In genomic region chr6:161414800-161415199, GRCh38 we compare ENCODE assay signal across 22 cellular contexts.
DNase-seq lines count a peak whose midpoint lies in the region; ATAC-seq, FAIRE-seq and TF ChIP-seq lines count a peak whose summit lies in the region.
"Had no signal": no experiment of that assay in that cellular context is flagged by ENCODE, and none has a peak within 500 bp of the region (broad histone marks: within the 10 kb centered on the region; RNA-seq: fewer than 3 reads in every experiment).

No MANE protein-coding gene starts in this region.

- peak overlapping the region; percentile 28 for H3K56ac ChIP-seq in mesendoderm (ENCODE audit: low read length)

- no TSS peak for BruUV-seq in K562 (replicated peaks; lab: Mats Ljungman, UMichigan)

- H3K18ac ChIP-seq in mesendoderm (ENCODE audit: low read length): no peak overlapping the region

- H4K5ac ChIP-seq in mesendoderm (ENCODE audit: low read length): no peak overlapping the region

- POLR2A ChIA-PET in K562 (lab: Yijun Ruan, JAX): interaction anchor here (0.5 kb wide), 1 partner anchor 682 kb away, joined by 3 read pairs; no protein-coding TSS in a partner anchor

- H3K4ac ChIP-seq in mesendoderm (ENCODE audit: low read depth, low read length): no peak overlapping the region

- H3K4me1 Mint-ChIP-seq in stimulated activated effector memory CD8-positive, alpha-beta T cell treated with anti-CD3 and anti-CD28 coated beads, Interleukin-12 subunit alpha, Interleukin-12 subunit beta, amount 100 ng/mL, for 72 hours: no peaks in the 10 kb centered on the region
- H3K4me1 Mint-ChIP-seq: B cell, CD14-positive monocyte had no signal

- no peaks in the 10 kb centered on the region for H3K9me3 Mint-ChIP-seq in stimulated activated effector memory CD8-positive, alpha-beta T cell treated with anti-CD3 and anti-CD28 coated beads, Interleukin-12 subunit alpha, Interleukin-12 subunit beta, amount 100 ng/mL, for 72 hours

- H3K79me1 ChIP-seq in mesendoderm (ENCODE audit: low read length): no peaks in the 10 kb centered on the region

- no peaks in the 10 kb centered on the region for H4K20me1 ChIP-seq in K562 (replicated peaks; ENCODE audit: control insufficient read depth, insufficient read depth, low read length)
- no peaks in the 10 kb centered on the region for H4K20me1 ChIP-seq in osteoblast (ENCODE audit: insufficient read depth, low read length)

- CTCF ChIA-PET in K562 (lab: Yijun Ruan, JAX; ENCODE audit: low intra/inter-chr PET ratio): no interaction called here

- H3K9me3 ChIP-seq in K562 (replicated peaks; ENCODE audit: control insufficient read depth, insufficient read depth, low read depth, low read length) (peaks cover 11% of the 10 kb centered on the region), osteoblast (ENCODE audit: low read depth, low read length) (no peaks in the 10 kb centered on the region), skeletal muscle satellite cell (replicated peaks; ENCODE audit: low read length) (no peaks in the 10 kb centered on the region)
- H3K9me3 ChIP-seq: A549, Peyer's patch had no signal

- H3K36me3 ChIP-seq in K562 (ENCODE audit: control insufficient read depth, insufficient read depth, low read length) (no peaks in the 10 kb centered on the region), mesendoderm (ENCODE audit: control insufficient read depth, insufficient read depth, low read length) (no peaks in the 10 kb centered on the region), osteoblast (ENCODE audit: insufficient read depth, low read length) (no peaks in the 10 kb centered on the region), skeletal muscle satellite cell (ENCODE audit: insufficient read depth, low read length) (no peaks in the 10 kb centered on the region)
- H3K36me3 ChIP-seq: Peyer's patch had no signal

- no peak for ATAC-seq in K562
- no peak for ATAC-seq in stimulated activated effector memory CD8-positive, alpha-beta T cell treated with anti-CD3 and anti-CD28 coated beads, Interleukin-12 subunit alpha, Interleukin-12 subunit beta, amount 100 ng/mL, for 72 hours
- ATAC-seq: A549, HCT116 had no signal

- intact Hi-C loops in K562 (cut with micrococcal nuclease): no loop called here

- no peaks in the 10 kb centered on the region for H3K79me2 ChIP-seq in K562 (ENCODE audit: control insufficient read depth, insufficient read depth, low read length)
- no peaks in the 10 kb centered on the region for H3K79me2 ChIP-seq in mesendoderm (ENCODE audit: control insufficient read depth, insufficient read depth, low read length)
- H3K79me2 ChIP-seq in osteoblast (ENCODE audit: insufficient read depth, low read length): no peaks in the 10 kb centered on the region

- no peak overlapping the region for H2BK5ac ChIP-seq in mesendoderm (ENCODE audit: low read length)

- H3K4me2 ChIP-seq in K562 (ENCODE audit: insufficient read depth, low read length) (no peak overlapping the region), mesendoderm (ENCODE audit: low read length) (no peak overlapping the region), osteoblast (ENCODE audit: insufficient read depth, low read length) (no peak overlapping the region), skeletal muscle satellite cell (ENCODE audit: low read length) (no peak overlapping the region)
- H3K4me2 ChIP-seq: A549 had no signal

- H3K9ac ChIP-seq in K562 (ENCODE audit: insufficient read depth in 1 of 2, low read depth in 2 of 2, low read length in 2 of 2) (no peak overlapping the region), mesendoderm (ENCODE audit: low read length) (no peak overlapping the region), skeletal muscle satellite cell (ENCODE audit: low read depth, low read length) (peak overlapping the region; percentile 50)

- H3K27ac ChIP-seq in K562 (ENCODE audit: extremely low read depth, low read depth, low read length) (no peak overlapping the region), mesendoderm (ENCODE audit: low read depth, low read length) (no peak overlapping the region), osteoblast (ENCODE audit: low read depth, low read length) (no peak overlapping the region)
- H3K27ac ChIP-seq: Peyer's patch had no signal

- no peak overlapping the region for H3K23ac ChIP-seq in mesendoderm (ENCODE audit: low read length)

- H2AK5ac ChIP-seq in mesendoderm (ENCODE audit: low read length): no peak overlapping the region

- TF ChIP-seq POLR2A in K562 (conservative IDR thresholded peaks at IDR 0.05): no peak

- no peak for TF ChIP-seq RAD21 in K562 (CRISPR knock-in tag; conservative IDR thresholded peaks at IDR 0.05 in 1 of 2, IDR thresholded peaks at IDR 0.05 in 1 of 2)

- no peaks in the 10 kb centered on the region for H3K9me1 ChIP-seq in K562 (ENCODE audit: control insufficient read depth, insufficient read depth, low read length)

- in situ Hi-C loops in K562 (cut with MboI): no loop called here

- no peak for FAIRE-seq in K562 (lab: Jason Lieb, UNC)
- FAIRE-seq: A549, D721Med, H1 had no signal

- WGBS in K562 (ENCODE audit: insufficient coverage, low coverage, missing lambda C conversion rate): 0% methylated on average over 8 of the region's 8 CpGs
- WGBS in mesendoderm (ENCODE audit: extremely low coverage, insufficient coverage, low lambda C conversion rate): no CpG with 5 or more reads among the region's 8 CpGs

- no peak overlapping the region for H4K8ac ChIP-seq in mesendoderm (ENCODE audit: low read depth, low read length)

- DNase-seq in K562 (ENCODE audit: extremely low read depth in 1 of 4, low spot score in 3 of 4) (no peak), mesendoderm (no peak), osteoblast (ENCODE audit: insufficient read length, low spot score, missing footprints) (peak; percentile 37), NCI-H1105 (lab: John Stamatoyannopoulos, UW) (no peak), OCI-M2 (lab: John Stamatoyannopoulos, UW; ENCODE audit: unreplicated experiment) (no peak), DMS153 treated with DMSO at 0.1 percent for 48 hours (lab: John Stamatoyannopoulos, UW; ENCODE audit: unreplicated experiment) (no peak)
- no peak for DNase-seq in stimulated activated effector memory CD8-positive, alpha-beta T cell treated with anti-CD3 and anti-CD28 coated beads, Interleukin-12 subunit alpha, Interleukin-12 subunit beta, amount 100 ng/mL, for 72 hours (ENCODE audit: low spot score in 2 of 2)
- DNase-seq: EL, GF-D8, IMR-90, NCI-H1694, NCI-H2081, NCI-H2171, NCI-H524 treated with DMSO at 0.1 percent for 48 hours, Peyer's patch had no signal

- H3K4me3 ChIP-seq in K562: no peak overlapping the region
- no peak overlapping the region for H3K4me3 ChIP-seq in mesendoderm (ENCODE audit: low read length)
- H3K4me3 ChIP-seq in osteoblast (ENCODE audit: insufficient read depth, low read length): no peak overlapping the region
- H3K4me3 ChIP-seq in skeletal muscle satellite cell (ENCODE audit: low read length): no peak overlapping the region
- H3K4me3 ChIP-seq: A549, Peyer's patch had no signal

- H2BK15ac ChIP-seq in mesendoderm (replicated peaks; ENCODE audit: low read depth): no peak overlapping the region

- no peak for TF ChIP-seq EP300 in K562 (IDR thresholded peaks at IDR 0.05; ENCODE audit: low read length)

- no peak overlapping the region for H3K4me3 Mint-ChIP-seq in stimulated activated effector memory CD8-positive, alpha-beta T cell treated with anti-CD3 and anti-CD28 coated beads, Interleukin-12 subunit alpha, Interleukin-12 subunit beta, amount 100 ng/mL, for 72 hours
- H3K4me3 Mint-ChIP-seq: B cell, CD14-positive monocyte had no signal

- H3K27me3 ChIP-seq in K562 (ENCODE audit: control insufficient read depth in 2 of 2, insufficient read depth in 2 of 2, low read length in 2 of 2): peaks cover 31 to 60% of the 10 kb centered on the region in 2 experiments; a peak in 4 of 5 replicates
- no peaks in the 10 kb centered on the region for H3K27me3 ChIP-seq in mesendoderm (ENCODE audit: insufficient read depth, low read length, poor library complexity)
- H3K27me3 ChIP-seq in osteoblast (ENCODE audit: insufficient read depth, low read length): peaks cover 5% of the 10 kb centered on the region
- no peaks in the 10 kb centered on the region for H3K27me3 ChIP-seq in skeletal muscle satellite cell (ENCODE audit: control insufficient read depth, insufficient read depth, low read length)
- H3K27me3 ChIP-seq: Peyer's patch had no signal

- no peaks in the 10 kb centered on the region for H3K36me3 Mint-ChIP-seq in stimulated activated effector memory CD8-positive, alpha-beta T cell treated with anti-CD3 and anti-CD28 coated beads, Interleukin-12 subunit alpha, Interleukin-12 subunit beta, amount 100 ng/mL, for 72 hours
- H3K36me3 Mint-ChIP-seq: CD14-positive monocyte had no signal

- no peak for TF ChIP-seq CTCF in K562 (IDR thresholded peaks at IDR 0.05 in 2 of 3, conservative IDR thresholded peaks at IDR 0.05 in 1 of 3; ENCODE audit: insufficient read depth in 2 of 3, low read depth in 1 of 3, low read length in 3 of 3)
- no peak for TF ChIP-seq CTCF in osteoblast (IDR thresholded peaks at IDR 0.05; ENCODE audit: extremely low read depth, low read depth, low read length)

- H2AFZ ChIP-seq in K562 (ENCODE audit: low read depth, low read length) (peak overlapping the region; percentile 52; the same call in 1 of the 2 replicates), osteoblast (ENCODE audit: low read length) (no peak overlapping the region)

- H2BK120ac ChIP-seq in mesendoderm (ENCODE audit: low read depth, low read length): no peak overlapping the region

- peaks cover 6 to 8% of the 10 kb centered on the region in 2 experiments; a peak in 4 of 5 replicates for H3K4me1 ChIP-seq in K562 (replicated peaks in 1 of 2; ENCODE audit: control insufficient read depth in 2 of 2, insufficient read depth in 2 of 2, low read length in 2 of 2)
- H3K4me1 ChIP-seq in mesendoderm (ENCODE audit: control insufficient read depth, low read depth, low read length): peaks cover 9% of the 10 kb centered on the region
- peaks cover 4% of the 10 kb centered on the region for H3K4me1 ChIP-seq in osteoblast (ENCODE audit: insufficient read depth, low read length)
- peaks cover 50% of the 10 kb centered on the region for H3K4me1 ChIP-seq in skeletal muscle satellite cell (ENCODE audit: control insufficient read depth, insufficient read depth, low read length)
- H3K4me1 ChIP-seq: Peyer's patch had no signal

- H3K27ac Mint-ChIP-seq in stimulated activated effector memory CD8-positive, alpha-beta T cell treated with anti-CD3 and anti-CD28 coated beads, Interleukin-12 subunit alpha, Interleukin-12 subunit beta, amount 100 ng/mL, for 72 hours: no peak overlapping the region
- H3K27ac Mint-ChIP-seq: B cell, CD14-positive monocyte had no signal

TF ChIP-seq in K562, 482 proteins besides CTCF, POLR2A, EP300 and RAD21 (continues in another document):
- TF ChIP-seq SMAD2 (IDR thresholded peaks at IDR 0.05; ENCODE audit: low read depth, low read length) (no peak), BRCA1 (IDR thresholded peaks at IDR 0.05) (no peak), BRCA1 (CRISPR knock-in tag; IDR thresholded peaks at IDR 0.05) (no peak), EWSR1 (IDR thresholded peaks at IDR 0.05; ENCODE audit: borderline replicate concordance, low read depth, partially characterized antibody) (no peak)
